ENCODE assay signal across 8 cellular contexts in genomic region chr2:177818412-177818811, GRCh38.
"Had no signal": no experiment of that assay in that cellular context is flagged by ENCODE, and none has a peak within 500 bp of the region (broad histone marks: within the 10 kb centered on the region; RNA-seq: fewer than 3 reads in every experiment).

No MANE protein-coding gene starts in this region.

- FAIRE-seq: K562 had no signal

- H3K36me3 ChIP-seq: HAP-1 had no signal

- DNase-seq: GOT3, H7, IMR-90, KG1 had no signal

- H3K9me3 ChIP-seq: HAP-1 had no signal

- H3K4me3 ChIP-seq: HAP-1, K562 had no signal

- H3K4me1 ChIP-seq: HAP-1 had no signal

- ATAC-seq: HCT116, K562 had no signal

- H3K27ac ChIP-seq: HL-60 had no signal
